ENCODE assay signal across 22 cellular contexts in the genomic region with DNA sequence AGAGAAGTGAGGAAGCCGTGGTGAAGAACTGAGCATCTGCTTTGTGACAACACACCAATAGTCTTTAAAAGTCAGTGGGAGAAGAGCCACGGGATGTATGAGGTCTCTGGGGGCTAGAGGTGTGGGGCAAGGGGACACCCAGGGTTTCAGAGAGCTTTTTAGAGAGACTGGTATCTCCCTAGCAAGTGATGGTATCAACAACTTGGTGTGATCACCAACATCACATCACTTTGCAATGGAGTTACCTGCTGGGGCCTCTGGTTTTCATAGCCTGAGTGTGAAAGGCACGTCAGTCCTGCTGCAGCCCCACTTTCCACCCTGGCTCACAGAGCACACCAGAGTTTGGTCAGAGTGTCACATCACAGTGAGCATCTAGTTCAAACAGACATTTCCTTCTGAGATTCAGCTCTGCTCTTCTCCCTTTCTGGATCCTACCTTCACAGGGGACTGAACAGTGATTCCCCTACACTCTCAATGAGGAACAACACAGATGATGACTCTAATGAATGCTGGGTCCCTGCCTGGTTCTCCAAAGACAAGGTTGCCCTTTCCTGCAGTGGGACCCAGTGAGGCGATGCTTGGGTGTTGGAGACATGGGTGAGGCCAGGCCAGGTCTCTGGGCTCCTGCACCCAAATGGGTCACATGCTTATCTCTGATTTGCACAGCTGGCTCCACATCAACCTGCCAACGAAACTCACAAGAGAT. TPM values are rescaled to one million over a fixed set of nuclear protein-coding genes. Genes with fewer than 3 reads are reported as not detected.
DNase-seq lines count a peak whose midpoint lies in the region; ATAC-seq and TF ChIP-seq lines count a peak whose summit lies in the region.
"Had no signal": no experiment of that assay in that cellular context is flagged by ENCODE, and none has a peak within 500 bp of the region (broad histone marks: within the 10 kb centered on the region; RNA-seq: fewer than 3 reads in every experiment).

No MANE protein-coding gene starts in this region.

- H3K27ac ChIP-seq in KMS-11 = no peak overlapping the region
- H3K27ac ChIP-seq in prostate gland = no peak overlapping the region
- H3K27ac ChIP-seq: SJSA1 had no signal

- H3K36me3 Mint-ChIP-seq in activated CD4-positive, alpha-beta T cell treated with anti-CD3 and anti-CD28 coated beads, Interleukin-2, amount 10 ng/mL, durations not matched to agents 7 days and 5 days (ENCODE audit: low read depth) = peaks cover 10% of the 10 kb centered on the region
- H3K36me3 Mint-ChIP-seq in brain = no peaks in the 10 kb centered on the region
- H3K36me3 Mint-ChIP-seq in stimulated activated effector memory CD8-positive, alpha-beta T cell treated with anti-CD3 and anti-CD28 coated beads, Interleukin-12 subunit alpha, Interleukin-12 subunit beta, amount 100 ng/mL, for 72 hours = peaks cover 6% of the 10 kb centered on the region

- H3K9ac ChIP-seq in KMS-11 = no peak overlapping the region

- peak overlapping the region; percentile 94 for H3K4me2 ChIP-seq in KMS-11

- peaks cover 34% of the 10 kb centered on the region for H3K4me1 Mint-ChIP-seq in activated CD4-positive, alpha-beta T cell treated with anti-CD3 and anti-CD28 coated beads, Interleukin-2, amount 10 ng/mL, durations not matched to agents 7 days and 5 days
- H3K4me1 Mint-ChIP-seq in brain = peaks cover 28% of the 10 kb centered on the region
- H3K4me1 Mint-ChIP-seq in stimulated activated effector memory CD8-positive, alpha-beta T cell treated with anti-CD3 and anti-CD28 coated beads, Interleukin-12 subunit alpha, Interleukin-12 subunit beta, amount 100 ng/mL, for 72 hours = peaks cover 40% of the 10 kb centered on the region

- H3K27me3 ChIP-seq in KMS-11 (ENCODE audit: insufficient read depth, low read depth) (peaks cover 7% of the 10 kb centered on the region; the same call in 1 of the 2 replicates), prostate gland (replicated peaks; ENCODE audit: insufficient read depth) (no peaks in the 10 kb centered on the region)
- H3K27me3 ChIP-seq: heart left ventricle, uterus had no signal

- peak; percentile 35 for ATAC-seq in stimulated activated effector memory CD8-positive, alpha-beta T cell treated with anti-CD3 and anti-CD28 coated beads, Interleukin-12 subunit alpha, Interleukin-12 subunit beta, amount 100 ng/mL, for 72 hours
- ATAC-seq in GM18909 (IDR thresholded peaks at IDR 0.05; ENCODE audit: poor library complexity, unreplicated experiment) = no peak
- ATAC-seq: heart left ventricle, HepG2 had no signal

- DNase-seq in activated CD4-positive, alpha-beta T cell treated with anti-CD3 and anti-CD28 coated beads, Interleukin-2, amount 10 ng/mL, durations not matched to agents 7 days and 5 days = no peak
- no peak for DNase-seq in activated CD4-positive, alpha-beta T cell treated with anti-CD3 and anti-CD28 coated beads for 1 hour
- DNase-seq in stimulated activated effector memory CD8-positive, alpha-beta T cell treated with anti-CD3 and anti-CD28 coated beads, Interleukin-12 subunit alpha, Interleukin-12 subunit beta, amount 100 ng/mL, for 72 hours (ENCODE audit: low spot score in 2 of 2) = peak in 1 of 2 donors; percentile 54
- no peak for DNase-seq in prostate gland (ENCODE audit: low spot score)
- no peak for DNase-seq in NCI-H2196 (lab: John Stamatoyannopoulos, UW; ENCODE audit: unreplicated experiment)
- DNase-seq: activated CD4-positive, alpha-beta T cell treated with anti-CD3 and anti-CD28 coated beads, Interleukin-2, amount 50 U/mL, for 1 hour; Caco-2; caudate nucleus; effector CD4-positive, alpha-beta T cell; heart left ventricle; NCI-H1694 treated with DMSO at 0.1 percent for 48 hours; NCI-H446 treated with DMSO at 0.1 percent for 48 hours; stimulated activated CD4-positive, alpha-beta T cell treated with anti-CD3 and anti-CD28 coated beads, Interleukin-12 subunit alpha, Interleukin-12 subunit beta, amount 100 ng/mL, for 4 hours; stimulated activated naive CD4-positive, alpha-beta T cell treated with Interleukin-2 at 50 U/mL for 16 hours; uterus had no signal

- H3K27ac Mint-ChIP-seq in activated CD4-positive, alpha-beta T cell treated with anti-CD3 and anti-CD28 coated beads, Interleukin-2, amount 10 ng/mL, durations not matched to agents 7 days and 5 days = no peak overlapping the region
- H3K27ac Mint-ChIP-seq in brain = peak overlapping the region in 2 of 5 experiments; percentile 7 to 80
- H3K27ac Mint-ChIP-seq in stimulated activated effector memory CD8-positive, alpha-beta T cell treated with anti-CD3 and anti-CD28 coated beads, Interleukin-12 subunit alpha, Interleukin-12 subunit beta, amount 100 ng/mL, for 72 hours = no peak overlapping the region
- H3K27ac Mint-ChIP-seq: T-helper 2 cell treated with Interferon-gamma antibody and Interleukin-4, amounts not matched to agents 5 μg/mL and 100 μg/mL, for 36 hours had no signal

- no peak for TF ChIP-seq POLR2A in prostate gland (IDR thresholded peaks at IDR 0.05)

- intact Hi-C loops in prostate gland (cut with DNase I) = no loop called here

- no peaks in the 10 kb centered on the region for H3K9me3 Mint-ChIP-seq in activated CD4-positive, alpha-beta T cell treated with anti-CD3 and anti-CD28 coated beads, Interleukin-2, amount 10 ng/mL, durations not matched to agents 7 days and 5 days
- H3K9me3 Mint-ChIP-seq in brain = peaks cover 0 to 4% (median 0%) of the 10 kb centered on the region in 5 experiments
- H3K9me3 Mint-ChIP-seq in stimulated activated effector memory CD8-positive, alpha-beta T cell treated with anti-CD3 and anti-CD28 coated beads, Interleukin-12 subunit alpha, Interleukin-12 subunit beta, amount 100 ng/mL, for 72 hours = no peaks in the 10 kb centered on the region
- H3K9me3 Mint-ChIP-seq: T-helper 2 cell treated with Interferon-gamma antibody and Interleukin-4, amounts not matched to agents 5 μg/mL and 100 μg/mL, for 36 hours had no signal

- H3K4me1 ChIP-seq in KMS-11 (ENCODE audit: low read depth, poor library complexity, severe bottlenecking) (peaks cover 59% of the 10 kb centered on the region), prostate gland (replicated peaks) (peaks cover 8% of the 10 kb centered on the region)

- peak overlapping the region; percentile 27 for H3K4me3 Mint-ChIP-seq in activated CD4-positive, alpha-beta T cell treated with anti-CD3 and anti-CD28 coated beads, Interleukin-2, amount 10 ng/mL, durations not matched to agents 7 days and 5 days
- H3K4me3 Mint-ChIP-seq in brain = peak overlapping the region; percentile 43 to 81 (median 55)
- H3K4me3 Mint-ChIP-seq in stimulated activated effector memory CD8-positive, alpha-beta T cell treated with anti-CD3 and anti-CD28 coated beads, Interleukin-12 subunit alpha, Interleukin-12 subunit beta, amount 100 ng/mL, for 72 hours = peak overlapping the region; percentile 57

- TF ChIP-seq CTCF in KMS-11 (conservative IDR thresholded peaks at IDR 0.05; ENCODE audit: low read depth, low read length) = no peak
- TF ChIP-seq CTCF in brain (conservative IDR thresholded peaks at IDR 0.05) = no peak
- no peak for TF ChIP-seq CTCF in prostate gland (IDR thresholded peaks at IDR 0.05)

- POLR2A ChIA-PET in activated CD4-positive, alpha-beta T cell treated with anti-CD3 and anti-CD28 coated beads, Interleukin-2, amount 10 ng/mL, durations not matched to agents 7 days and 5 days (lab: Charles Lee) = no interaction called here

- no peak overlapping the region for H3K4me3 ChIP-seq in KMS-11 (IDR thresholded peaks at IDR 0.05; ENCODE audit: insufficient read depth, low read depth, low read length)
- H3K4me3 ChIP-seq in prostate gland = no peak overlapping the region
- H3K4me3 ChIP-seq: SJSA1, uterus had no signal

- H3K27me3 Mint-ChIP-seq in activated CD4-positive, alpha-beta T cell treated with anti-CD3 and anti-CD28 coated beads, Interleukin-2, amount 10 ng/mL, durations not matched to agents 7 days and 5 days = peaks cover 37% of the 10 kb centered on the region
- H3K27me3 Mint-ChIP-seq in brain = peaks cover 5% of the 10 kb centered on the region

- no peaks in the 10 kb centered on the region for H3K36me3 ChIP-seq in KMS-11 (ENCODE audit: insufficient read depth)
- H3K36me3 ChIP-seq in prostate gland = no peaks in the 10 kb centered on the region
- H3K36me3 ChIP-seq: heart left ventricle, uterus had no signal

- 77% methylated on average over 5 of the region's 5 CpGs for WGBS in prostate gland

- no peak overlapping the region for H2AFZ ChIP-seq in KMS-11 (ENCODE audit: low read depth)

- CTCF ChIA-PET in activated CD4-positive, alpha-beta T cell treated with anti-CD3 and anti-CD28 coated beads, Interleukin-2, amount 10 ng/mL, durations not matched to agents 7 days and 5 days (lab: Charles Lee) = no interaction called here

- H3K9me3 ChIP-seq in prostate gland = no peaks in the 10 kb centered on the region
- H3K9me3 ChIP-seq: Caco-2, heart left ventricle, SJSA1, uterus had no signal

- peaks cover 20% of the 10 kb centered on the region; the same call in 1 of the 2 replicates for H3K79me2 ChIP-seq in KMS-11 (ENCODE audit: insufficient read depth, low read depth)

- no peaks in the 10 kb centered on the region for H4K20me1 ChIP-seq in KMS-11 (ENCODE audit: insufficient read depth)

RNA-seq across cellular contexts. Expression of gene MAN1C1, which starts 2.0 kb away (rescaled TPM):
- 10 to 100 TPM; 28.9 to 31.1 TPM for total RNA-seq in activated CD4-positive, alpha-beta T cell treated with anti-CD3 and anti-CD28 coated beads, Interleukin-2, amount 10 ng/mL, durations not matched to agents 7 days and 5 days
- polyA plus RNA-seq in brain (ENCODE audit: insufficient read depth, low read depth, low replicate concordance) = 56.4 TPM
- 10 to 100 TPM; 22.8 to 34.4 TPM for total RNA-seq in prostate gland
- total RNA-seq: MCF 10A, SJSA1 had no signal
